Comparison of ENCODE assay signal across 28 cellular contexts in genomic region chr2:88209526-88210131, GRCh38. TPM values are rescaled to one million over a fixed set of nuclear protein-coding genes. Genes with fewer than 3 reads are reported as not detected.
"Had no signal": no experiment of that assay in that cellular context is flagged by ENCODE, and none has a peak within 500 bp of the region (broad histone marks: within the 10 kb centered on the region; RNA-seq: fewer than 3 reads in every experiment).

No MANE protein-coding gene starts in this region.

- H3K27me3 ChIP-seq: Peyer's patch, SJSA1 had no signal

- H3K4me1 Mint-ChIP-seq: activated CD4-positive, alpha-beta T cell treated with anti-CD3 and anti-CD28 coated beads, Interleukin-2, amount 10 ng/mL, durations not matched to agents 24 days and 14 days; activated naive CD4-positive, alpha-beta T cell treated with anti-CD3 and anti-CD28 coated beads, Interleukin-2, amount 10 ng/mL, durations not matched to agents 7 days and 5 days; activated naive CD8-positive, alpha-beta T cell treated with anti-CD3 and anti-CD28 coated beads, Interleukin-2, amount 50 U/mL, for 24 hours had no signal

- H3K27ac Mint-ChIP-seq: activated CD4-positive, alpha-beta T cell treated with anti-CD3 and anti-CD28 coated beads, Interleukin-2, amount 10 ng/mL, durations not matched to agents 24 days and 14 days; activated CD8-positive, alpha-beta T cell treated with anti-CD3 and anti-CD28 coated beads, Interleukin-2, amount 10 ng/mL, durations not matched to agents 7 days and 5 days; activated naive CD4-positive, alpha-beta T cell treated with anti-CD3 and anti-CD28 coated beads, Interleukin-2, amount 10 ng/mL, durations not matched to agents 7 days and 5 days; activated naive CD8-positive, alpha-beta T cell; activated naive CD8-positive, alpha-beta T cell treated with anti-CD3 and anti-CD28 coated beads, Interleukin-2, amount 50 U/mL, for 24 hours; T-helper 1 cell treated with Interleukin-12 subunit alpha and Interleukin-12 subunit beta and Interleukin-4 antibody, amounts not matched to agents 30 μg/mL and 1 μg/mL, for 36 hours; T-helper 2 cell treated with Interferon-gamma antibody and Interleukin-4, amounts not matched to agents 5 μg/mL and 100 μg/mL, for 36 hours had no signal

- H3K4me3 ChIP-seq: Peyer's patch, SJSA1 had no signal

- H3K4me3 Mint-ChIP-seq: activated CD4-positive, alpha-beta T cell treated with anti-CD3 and anti-CD28 coated beads, Interleukin-2, amount 10 ng/mL, durations not matched to agents 24 days and 14 days; activated CD8-positive, alpha-beta T cell treated with anti-CD3 and anti-CD28 coated beads, Interleukin-2, amount 10 ng/mL, durations not matched to agents 7 days and 5 days; activated naive CD4-positive, alpha-beta T cell treated with anti-CD3 and anti-CD28 coated beads, Interleukin-2, amount 10 ng/mL, durations not matched to agents 7 days and 5 days; activated naive CD8-positive, alpha-beta T cell; activated naive CD8-positive, alpha-beta T cell treated with anti-CD3 and anti-CD28 coated beads, Interleukin-2, amount 50 U/mL, for 24 hours; T-helper 1 cell treated with Interleukin-12 subunit alpha and Interleukin-12 subunit beta and Interleukin-4 antibody, amounts not matched to agents 30 μg/mL and 1 μg/mL, for 36 hours; T-helper 2 cell treated with Interferon-gamma antibody and Interleukin-4, amounts not matched to agents 5 μg/mL and 100 μg/mL, for 36 hours had no signal

- H3K36me3 ChIP-seq: Peyer's patch, SJSA1 had no signal

- H3K36me3 Mint-ChIP-seq: activated naive CD4-positive, alpha-beta T cell treated with anti-CD3 and anti-CD28 coated beads, Interleukin-2, amount 10 ng/mL, durations not matched to agents 7 days and 5 days; activated naive CD8-positive, alpha-beta T cell had no signal

- DNase-seq: activated CD4-positive, alpha-beta T cell treated with anti-CD3 and anti-CD28 coated beads, Interleukin-2, amount 10 ng/mL, durations not matched to agents 24 days and 14 days; activated CD4-positive, alpha-beta T cell treated with anti-CD3 and anti-CD28 coated beads, Interleukin-2, amount 50 U/mL, for 4 hours; activated CD8-positive, alpha-beta memory T cell treated with anti-CD3 and anti-CD28 coated beads, Interleukin-2, amount 50 U/mL, for 48 hours; activated CD8-positive, alpha-beta T cell treated with anti-CD3 and anti-CD28 coated beads, Interleukin-2, amount 10 ng/mL, durations not matched to agents 7 days and 5 days; activated effector memory CD4-positive, alpha-beta T cell treated with Interleukin-2 at 50 U/mL for 16 hours; activated naive CD4-positive, alpha-beta T cell treated with anti-CD3 and anti-CD28 coated beads, Interleukin-2, amount 10 ng/mL, durations not matched to agents 7 days and 5 days; activated naive CD8-positive, alpha-beta T cell treated with anti-CD3 and anti-CD28 coated beads, Interleukin-2, amount 50 U/mL, for 24 hours; activated T-cell treated with anti-CD3 and anti-CD28 coated beads, Interleukin-2, amount 50 U/mL, for 48 hours; Kasumi-1; KG1; NCI-H1092 treated with DMSO at 0.1 percent for 48 hours; NCI-H1417 treated with DMSO at 0.1 percent for 48 hours; NCI-H187 treated with DMSO at 0.1 percent for 48 hours; NCI-H2081; NCI-H2171 treated with DMSO at 0.1 percent for 48 hours; NCI-H2227 treated with DMSO at 0.1 percent for 48 hours; NCI-H446; NCI-H510A treated with DMSO at 0.1 percent for 48 hours; NCI-H526 treated with DMSO at 0.1 percent for 48 hours; NCI-H774; Peyer's patch; RPMI8226; SHP77 treated with DMSO at 0.1 percent for 48 hours; SK-N-SH had no signal

- ATAC-seq: activated CD8-positive, alpha-beta T cell treated with anti-CD3 and anti-CD28 coated beads, Interleukin-2, amount 10 ng/mL, durations not matched to agents 7 days and 5 days; activated naive CD8-positive, alpha-beta T cell treated with anti-CD3 and anti-CD28 coated beads, Interleukin-2, amount 50 U/mL, for 24 hours had no signal

- H3K9me3 Mint-ChIP-seq: activated CD4-positive, alpha-beta T cell treated with anti-CD3 and anti-CD28 coated beads, Interleukin-2, amount 10 ng/mL, durations not matched to agents 24 days and 14 days; activated naive CD4-positive, alpha-beta T cell treated with anti-CD3 and anti-CD28 coated beads, Interleukin-2, amount 10 ng/mL, durations not matched to agents 7 days and 5 days; activated naive CD8-positive, alpha-beta T cell treated with anti-CD3 and anti-CD28 coated beads, Interleukin-2, amount 50 U/mL, for 24 hours; T-helper 1 cell treated with Interleukin-12 subunit alpha and Interleukin-12 subunit beta and Interleukin-4 antibody, amounts not matched to agents 30 μg/mL and 1 μg/mL, for 36 hours; T-helper 2 cell treated with Interferon-gamma antibody and Interleukin-4, amounts not matched to agents 5 μg/mL and 100 μg/mL, for 36 hours had no signal

- H3K9me3 ChIP-seq: Peyer's patch, SJSA1, SK-N-SH had no signal

RNA-seq across cellular contexts. Expression of gene THNSL2, which starts 39.5 kb away (rescaled TPM):
- total RNA-seq: activated CD8-positive, alpha-beta T cell treated with anti-CD3 and anti-CD28 coated beads, Interleukin-2, amount 10 ng/mL, durations not matched to agents 7 days and 5 days had no signal
